Comparison of ENCODE assay signal across 21 cellular contexts in genomic region chr4:182554736-182555135, GRCh38.
A peak's percentile ranks its signal among the peaks of the same experiment; 100 is the strongest.
DNase-seq lines count a peak whose midpoint lies in the region; ATAC-seq and TF ChIP-seq lines count a peak whose summit lies in the region.
"Had no signal": no experiment of that assay in that cellular context is flagged by ENCODE, and none has a peak within 500 bp of the region (broad histone marks: within the 10 kb centered on the region; RNA-seq: fewer than 3 reads in every experiment).

No MANE protein-coding gene starts in this region.

- H2AFZ ChIP-seq in fibroblast of lung (ENCODE audit: low read length), result no peak overlapping the region

- no peaks in the 10 kb centered on the region for H3K9me3 Mint-ChIP-seq in nephron progenitor cell

- H3K79me2 ChIP-seq in fibroblast of lung (ENCODE audit: control insufficient read depth, insufficient read depth, low read length), result no peaks in the 10 kb centered on the region

- no peaks in the 10 kb centered on the region for H3K36me3 ChIP-seq in fibroblast of lung (ENCODE audit: control insufficient read depth, insufficient read depth, low read length)
- no peaks in the 10 kb centered on the region for H3K36me3 ChIP-seq in right lobe of liver
- H3K36me3 ChIP-seq: brain microvascular endothelial cell, HAP-1, neutrophil, upper lobe of left lung had no signal

- 63% methylated on average over 7 of the region's 7 CpGs for WGBS in right lobe of liver (ENCODE audit: insufficient coverage, low coverage, low lambda C conversion rate, missing lambda C conversion rate)

- peak overlapping the region; percentile 7 for H3K4me3 Mint-ChIP-seq in nephron progenitor cell

- H3K4me1 ChIP-seq in fibroblast of lung (ENCODE audit: control insufficient read depth, extremely low read depth, insufficient read depth, low read length), result no peaks in the 10 kb centered on the region
- H3K4me1 ChIP-seq in right lobe of liver, result no peaks in the 10 kb centered on the region
- H3K4me1 ChIP-seq: Caco-2 had no signal

- DNase-seq in AG20443 (ENCODE audit: low spot score) (peak; percentile 13), NCI-H69 (lab: John Stamatoyannopoulos, UW) (peak; percentile 5), fibroblast of lung (ENCODE audit: low read depth in 2 of 2) (peak; percentile 14 to 84), nephron progenitor cell (no peak), right lobe of liver (no peak), HEK293T (ENCODE audit: extremely low spot score) (no peak), HUDEP-2 (lab: John Stamatoyannopoulos, UW; ENCODE audit: unreplicated experiment in 76 of 76) (no peak)
- DNase-seq: activated naive CD4-positive, alpha-beta T cell; brain microvascular endothelial cell; Caco-2; effector CD8-positive, alpha-beta T cell; GF-D8; KBM-7; NCI-H1417; SIG-M5; stimulated activated naive CD4-positive, alpha-beta T cell treated with Interleukin-2 at 50 U/mL for 16 hours; upper lobe of left lung had no signal

- peaks cover 51% of the 10 kb centered on the region for H3K4me1 Mint-ChIP-seq in nephron progenitor cell

- H3K4me3 ChIP-seq in fibroblast of lung (replicated peaks in 1 of 4; ENCODE audit: control extremely low read depth in 1 of 4, insufficient read depth in 1 of 4, low read depth in 3 of 4, low read length in 4 of 4) (peak overlapping the region in 1 of 4 experiments; percentile 52), right lobe of liver (no peak overlapping the region)
- H3K4me3 ChIP-seq: HAP-1, skin epidermis, upper lobe of left lung had no signal

- no peak overlapping the region for H3K27ac ChIP-seq in fibroblast of lung (ENCODE audit: insufficient read depth, low read length)
- H3K27ac ChIP-seq in right lobe of liver, result no peak overlapping the region
- H3K27ac ChIP-seq: brain microvascular endothelial cell, neutrophil, skin epidermis, upper lobe of left lung had no signal

- H4K20me1 ChIP-seq in fibroblast of lung (ENCODE audit: control insufficient read depth, extremely low read depth, insufficient read depth, low read length), result no peaks in the 10 kb centered on the region

- no peak overlapping the region for H3K9ac ChIP-seq in fibroblast of lung (ENCODE audit: insufficient read depth, low read length)

- H3K4me2 ChIP-seq in fibroblast of lung (ENCODE audit: extremely low read depth, insufficient read depth, low read length), result no peak overlapping the region

- TF ChIP-seq POLR2A in right lobe of liver (IDR thresholded peaks at IDR 0.05), result no peak

- no peaks in the 10 kb centered on the region for H3K27me3 ChIP-seq in fibroblast of lung (ENCODE audit: control insufficient read depth, insufficient read depth, low read length)
- no peaks in the 10 kb centered on the region for H3K27me3 ChIP-seq in right lobe of liver
- H3K27me3 ChIP-seq: brain microvascular endothelial cell, neutrophil, upper lobe of left lung had no signal

- H3K27ac Mint-ChIP-seq in nephron progenitor cell, result peak overlapping the region; percentile 1

- TF ChIP-seq CTCF in fibroblast of lung (conservative IDR thresholded peaks at IDR 0.05 in 1 of 2, IDR thresholded peaks at IDR 0.05 in 1 of 2; ENCODE audit: low read depth in 1 of 2, low read length in 2 of 2), result no peak
- no peak for TF ChIP-seq CTCF in nephron progenitor cell (IDR thresholded peaks at IDR 0.05)
- no peak for TF ChIP-seq CTCF in right lobe of liver (IDR thresholded peaks at IDR 0.05)

- POLR2A ChIA-PET in HEK293T (lab: Yijun Ruan, JAX), result interaction anchor here (0.6 kb wide), 1 partner anchor 1849 kb away, joined by 3 read pairs; no protein-coding TSS in a partner anchor

- H3K36me3 Mint-ChIP-seq in nephron progenitor cell (ENCODE audit: low read depth), result peaks cover 4% of the 10 kb centered on the region

- no peaks in the 10 kb centered on the region for H3K27me3 Mint-ChIP-seq in nephron progenitor cell (ENCODE audit: low read depth, poor library complexity)

- intact Hi-C loops in right lobe of liver (cut with DNase I), result no loop called here

- ATAC-seq in right lobe of liver (no peak), HG02571 (IDR thresholded peaks at IDR 0.05; ENCODE audit: unreplicated experiment) (no peak)

- H3K9me3 ChIP-seq in fibroblast of lung (ENCODE audit: control insufficient read depth, insufficient read depth, low read depth, low read length) (no peaks in the 10 kb centered on the region), right lobe of liver (no peaks in the 10 kb centered on the region)
- H3K9me3 ChIP-seq: Caco-2, HAP-1, neutrophil, upper lobe of left lung had no signal

- CTCF ChIA-PET in HEK293T (lab: Yijun Ruan, JAX), result no interaction called here

TF ChIP-seq in HEK293T, 16 proteins besides CTCF, POLR2A, EP300 and RAD21:
- no peak for TF ChIP-seq ZNF384 (IDR thresholded peaks at IDR 0.05)
- no peak for TF ChIP-seq BHLHE40 (IDR thresholded peaks at IDR 0.05; ENCODE audit: borderline replicate concordance)
- TF ChIP-seq ARNT (IDR thresholded peaks at IDR 0.05), result no peak
- TF ChIP-seq, protein P1, sequence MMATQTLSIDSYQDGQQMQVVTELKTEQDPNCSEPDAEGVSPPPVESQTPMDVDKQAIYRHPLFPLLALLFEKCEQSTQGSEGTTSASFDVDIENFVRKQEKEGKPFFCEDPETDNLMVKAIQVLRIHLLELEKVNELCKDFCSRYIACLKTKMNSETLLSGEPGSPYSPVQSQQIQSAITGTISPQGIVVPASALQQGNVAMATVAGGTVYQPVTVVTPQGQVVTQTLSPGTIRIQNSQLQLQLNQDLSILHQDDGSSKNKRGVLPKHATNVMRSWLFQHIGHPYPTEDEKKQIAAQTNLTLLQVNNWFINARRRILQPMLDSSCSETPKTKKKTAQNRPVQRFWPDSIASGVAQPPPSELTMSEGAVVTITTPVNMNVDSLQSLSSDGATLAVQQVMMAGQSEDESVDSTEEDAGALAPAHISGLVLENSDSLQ (IDR thresholded peaks at IDR 0.05), result no peak
- no peak for TF ChIP-seq TARDBP (IDR thresholded peaks at IDR 0.05)
- TF ChIP-seq HDGF (IDR thresholded peaks at IDR 0.05; ENCODE audit: borderline replicate concordance), result no peak

Comparison
In these comparisons a context has a peak if more than half of its experiments do, and no peak if none do; other contexts are left out.
1. DNase-seq: peak in AG20443 (single experiment), NCI-H69 (single experiment) and fibroblast of lung (2 of 2); none in nephron progenitor cell (single experiment), right lobe of liver (0 of 3), HEK293T (single experiment) and HUDEP-2 (0 of 76).